ENCODE assay signal across 8 cellular contexts in genomic region chr19:10478903-10479384, GRCh38. TPM values are rescaled to one million over a fixed set of nuclear protein-coding genes. Genes with fewer than 3 reads are reported as not detected.
DNase-seq lines count a peak whose midpoint lies in the region; ATAC-seq and TF ChIP-seq lines count a peak whose summit lies in the region.

No MANE protein-coding gene starts in this region.

- H3K9me3 ChIP-seq in CD8-positive, alpha-beta memory T cell (ENCODE audit: low read length), result no peaks in the 10 kb centered on the region
- H3K9me3 ChIP-seq in osteoblast (ENCODE audit: low read depth, low read length), result no peaks in the 10 kb centered on the region
- no peaks in the 10 kb centered on the region for H3K9me3 ChIP-seq in subcutaneous abdominal adipose tissue (ENCODE audit: control insufficient read depth in 5 of 5, low read length in 5 of 5)

- TF ChIP-seq CTCF in osteoblast (IDR thresholded peaks at IDR 0.05; ENCODE audit: extremely low read depth, low read depth, low read length), result peak; percentile 43

- no peak for TF ChIP-seq EP300 in Ishikawa (IDR thresholded peaks at IDR 0.05; ENCODE audit: borderline replicate concordance)

- H3K4me3 ChIP-seq in CD8-positive, alpha-beta memory T cell (ENCODE audit: low read length), result peak overlapping the region; percentile 46
- H3K4me3 ChIP-seq in osteoblast (ENCODE audit: insufficient read depth, low read length), result peak overlapping the region; percentile 71
- peak overlapping the region; percentile 67 to 85 (median 71) for H3K4me3 ChIP-seq in subcutaneous abdominal adipose tissue (ENCODE audit: low read depth in 1 of 5, low read length in 5 of 5)

- H3K4me1 Mint-ChIP-seq in CD8-positive, alpha-beta memory T cell, result peaks cover 10 to 22% (median 12%) of the 10 kb centered on the region in 3 donors

- no peaks in the 10 kb centered on the region for H3K36me3 ChIP-seq in CD8-positive, alpha-beta memory T cell (ENCODE audit: insufficient read depth, low read length)
- H3K36me3 ChIP-seq in osteoblast (ENCODE audit: insufficient read depth, low read length) (no peaks in the 10 kb centered on the region), subcutaneous abdominal adipose tissue (ENCODE audit: control insufficient read depth in 5 of 5, insufficient read depth in 5 of 5, low read length in 5 of 5) (no peaks in the 10 kb centered on the region)

- CTCF ChIA-PET in CD8-positive, alpha-beta memory T cell (lab: Charles Lee), result interaction anchor here (0.7 to 1.9 kb wide), 10 partner anchors 9 to 208 kb away, joined by 3 to 7 read pairs (median 3); partner anchors contain the start of genes CDC37, ICAM1, PDE4A and RAVER1

- peak overlapping the region in 7 of 8 donors; percentile 63 to 92 (median 85) for H3K27ac Mint-ChIP-seq in CD8-positive, alpha-beta memory T cell

- H4K20me1 ChIP-seq in osteoblast (ENCODE audit: insufficient read depth, low read length), result no peaks in the 10 kb centered on the region

- H3K27ac ChIP-seq in CD8-positive, alpha-beta memory T cell (ENCODE audit: low read depth, low read length), result no peak overlapping the region
- H3K27ac ChIP-seq in osteoblast (ENCODE audit: low read depth, low read length) (peak overlapping the region; percentile 45), subcutaneous abdominal adipose tissue (ENCODE audit: low read depth, low read length) (no peak overlapping the region)

- H3K27me3 ChIP-seq in CD8-positive, alpha-beta memory T cell (ENCODE audit: insufficient read depth, low read length, poor library complexity, severe bottlenecking), result no peaks in the 10 kb centered on the region
- H3K27me3 ChIP-seq in osteoblast (ENCODE audit: insufficient read depth, low read length) (no peaks in the 10 kb centered on the region), subcutaneous abdominal adipose tissue (ENCODE audit: control insufficient read depth in 5 of 5, insufficient read depth in 4 of 5, low read length in 5 of 5) (no peaks in the 10 kb centered on the region)

- H2AFZ ChIP-seq in osteoblast (ENCODE audit: low read length), result peak overlapping the region; percentile 86

- POLR2A ChIA-PET in CD8-positive, alpha-beta memory T cell (lab: Charles Lee), result no interaction called here

- no peak for ATAC-seq in GM18519 (IDR thresholded peaks at IDR 0.05; ENCODE audit: low FRiP score, unreplicated experiment)

- H3K36me3 Mint-ChIP-seq in CD8-positive, alpha-beta memory T cell, result no peaks in the 10 kb centered on the region

- H3K9ac ChIP-seq in subcutaneous abdominal adipose tissue (ENCODE audit: low read length in 5 of 5), result peak overlapping the region in 4 of 5 donors; percentile 60 to 80 (median 76)

- no peaks in the 10 kb centered on the region for H3K27me3 Mint-ChIP-seq in CD8-positive, alpha-beta memory T cell

- TF ChIP-seq RAD21 in Ishikawa (IDR thresholded peaks at IDR 0.05; ENCODE audit: low read depth), result 0 out of 2 replicates have a peak, but pooled peaks have one; percentile 4

- H3K4me2 ChIP-seq in osteoblast (ENCODE audit: insufficient read depth, low read length), result peak overlapping the region; percentile 95

- H3K9me3 Mint-ChIP-seq in CD8-positive, alpha-beta memory T cell, result no peaks in the 10 kb centered on the region

- H3K4me3 Mint-ChIP-seq in CD8-positive, alpha-beta memory T cell, result peak overlapping the region; percentile 56 to 74 (median 68)

- peaks cover 15% of the 10 kb centered on the region for H3K4me1 ChIP-seq in CD8-positive, alpha-beta memory T cell (ENCODE audit: insufficient read depth, low read length)
- H3K4me1 ChIP-seq in osteoblast (ENCODE audit: insufficient read depth, low read length) (peaks cover 12% of the 10 kb centered on the region), subcutaneous abdominal adipose tissue (ENCODE audit: control insufficient read depth in 5 of 5, insufficient read depth in 5 of 5, low read length in 5 of 5) (peaks cover 0 to 16% (median 15%) of the 10 kb centered on the region in 5 donors)

- H3K79me2 ChIP-seq in osteoblast (ENCODE audit: insufficient read depth, low read length), result no peaks in the 10 kb centered on the region

- peak; percentile 84 to 90 (median 87) for DNase-seq in CD8-positive, alpha-beta memory T cell
- DNase-seq in SK-N-DZ (ENCODE audit: low spot score) (peak; percentile 78), germinal center (ENCODE audit: low spot score) (peak; percentile 71), osteoblast (ENCODE audit: insufficient read length, low spot score, missing footprints) (peak; percentile 95)
- DNase-seq in activated naive CD4-positive, alpha-beta T cell treated with Interleukin-2 at 50 U/mL for 16 hours, result peak; percentile 90

TF ChIP-seq in Ishikawa, 13 proteins besides CTCF, POLR2A, EP300 and RAD21:
- TF ChIP-seq MAX (IDR thresholded peaks at IDR 0.05) (peak; percentile 22; the same call in 1 of the 2 replicates), TAF1 (IDR thresholded peaks at IDR 0.05; ENCODE audit: low read depth) (no peak)

RNA-seq across cellular contexts. Expression of gene KEAP1, which starts 24.2 kb away (rescaled TPM):
- 100 to 1,000 TPM; 101 to 107 TPM for total RNA-seq in CD8-positive, alpha-beta memory T cell
- polyA plus RNA-seq in CD8-positive, alpha-beta memory T cell, result 58.3 TPM
- 65.3 and 70.2 TPM in 2 replicates for polyA plus RNA-seq in SK-N-DZ (2014; cell fraction: cytosol; rRNA removed)
- 36.0 and 39.7 TPM in 2 replicates for polyA plus RNA-seq in SK-N-DZ (2014; cell fraction: nucleus; rRNA removed)
- total RNA-seq in osteoblast, result 64.8 and 77.1 TPM in 2 replicates

RNA-seq across cellular contexts. Expression of gene S1PR5, which starts 38.3 kb away (rescaled TPM):
- total RNA-seq in CD8-positive, alpha-beta memory T cell, result 1 to 10 TPM; 1.5 to 1.8 TPM
- 90.3 TPM for polyA plus RNA-seq in CD8-positive, alpha-beta memory T cell
- not detected in 2 replicates for polyA plus RNA-seq in SK-N-DZ (2014; cell fraction: cytosol; rRNA removed)
- polyA plus RNA-seq in SK-N-DZ (2014; cell fraction: nucleus; rRNA removed), result not detected in 2 replicates
- total RNA-seq in osteoblast, result 0.29 and 0.36 TPM in 2 replicates

RNA-seq across cellular contexts. Expression of gene PDE4A, which starts 58.6 kb away (rescaled TPM):
- 10 to 100 TPM; 21.6 to 22.2 TPM for total RNA-seq in CD8-positive, alpha-beta memory T cell
- 7.5 TPM for polyA plus RNA-seq in CD8-positive, alpha-beta memory T cell
- polyA plus RNA-seq in SK-N-DZ (2014; cell fraction: cytosol; rRNA removed), result 2.8 and 3.6 TPM in 2 replicates
- 2.9 and 6.8 TPM in 2 replicates for polyA plus RNA-seq in SK-N-DZ (2014; cell fraction: nucleus; rRNA removed)
- total RNA-seq in osteoblast, result 5.1 and 8.3 TPM in 2 replicates
